In the genomic region with DNA sequence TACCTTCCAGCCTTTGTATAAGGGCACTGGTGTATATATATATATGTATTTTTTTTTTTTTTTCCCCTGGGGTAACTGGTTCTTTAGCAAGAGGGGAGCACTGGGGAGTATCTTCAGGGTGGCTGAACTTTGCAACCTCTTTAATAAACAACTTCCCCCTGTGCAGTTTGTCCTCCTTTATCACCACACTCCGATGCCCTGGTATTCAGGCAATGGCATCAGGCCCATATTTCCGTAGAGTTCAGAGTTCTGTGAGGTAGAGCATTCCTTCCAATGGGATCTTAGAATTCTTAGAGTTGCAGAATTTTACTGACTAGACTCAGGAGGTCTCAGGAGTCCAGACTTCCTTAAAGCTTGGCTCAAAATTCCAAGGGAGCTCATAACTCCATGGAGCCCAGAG, we compare ENCODE assay signal across 32 cellular contexts. TPM values are rescaled to one million over a fixed set of nuclear protein-coding genes. Genes with fewer than 3 reads are reported as not detected.
"Had no signal": no experiment of that assay in that cellular context is flagged by ENCODE, and none has a peak within 500 bp of the region (broad histone marks: within the 10 kb centered on the region; RNA-seq: fewer than 3 reads in every experiment).

No MANE protein-coding gene starts in this region.

- H3K9me3 ChIP-seq: MG63 had no signal

- H3K4me3 ChIP-seq: cardiac muscle cell, MG63 had no signal

- H3K27me3 ChIP-seq: brain microvascular endothelial cell, cardiac muscle cell, MG63 had no signal

- H3K27ac ChIP-seq: brain microvascular endothelial cell, cardiac muscle cell, RWPE1, WERI-Rb-1 had no signal

- ATAC-seq: activated CD4-positive, alpha-beta T cell treated with anti-CD3 and anti-CD28 coated beads for 36 hours; activated T-helper 17 cell treated with anti-CD3 and anti-CD28 coated beads, Interleukin-2, amount 50 U/mL, for 72 hours; Panc1; T-helper 17 cell had no signal

- H3K36me3 ChIP-seq: brain microvascular endothelial cell, cardiac muscle cell, MG63, WERI-Rb-1 had no signal

- DNase-seq: activated CD4-positive, alpha-beta memory T cell treated with anti-CD3 and anti-CD28 coated beads, Interleukin-2, amount 10 ng/mL, durations not matched to agents 7 days and 5 days; activated CD4-positive, alpha-beta T cell treated with anti-CD3 and anti-CD28 coated beads for 36 hours; activated CD4-positive, alpha-beta T cell treated with anti-CD3 and anti-CD28 coated beads, Interleukin-2, amount 50 U/mL, for 1 hour; activated gamma-delta T cell; activated naive CD4-positive, alpha-beta T cell treated with anti-CD3 and anti-CD28 coated beads for 36 hours; activated T-cell treated with anti-CD3 and anti-CD28 coated beads for 4 hours; activated T-cell treated with anti-CD3 and anti-CD28 coated beads, Interleukin-2, amount 50 U/mL, for 48 hours; brain microvascular endothelial cell; MG63; MV-4-11; NCI-H1092 treated with DMSO at 0.1 percent for 48 hours; NCI-H1417 treated with DMSO at 0.1 percent for 48 hours; NCI-H1694; NCI-H2029; NCI-H2107; NCI-H2171 treated with DMSO at 0.1 percent for 48 hours; NCI-H345; NCI-H510A; NCI-H526 treated with DMSO at 0.1 percent for 48 hours; NCI-H82; NK-92 treated with Interleukin-12 subunit alpha and Interleukin-12 subunit beta, amount 100 ng/mL, for 24 hours; OCI-M1; Right ventricle myocardium superior; T-helper 17 cell; T-helper 9 cell; WERI-Rb-1 had no signal

RNA-seq across cellular contexts. Expression of a gene that starts 24.6 kb away (rescaled TPM):
- total RNA-seq: activated CD4-positive, alpha-beta memory T cell treated with anti-CD3 and anti-CD28 coated beads, Interleukin-2, amount 10 ng/mL, durations not matched to agents 7 days and 5 days; activated CD4-positive, alpha-beta T cell treated with anti-CD3 and anti-CD28 coated beads for 36 hours; activated CD8-positive, alpha-beta memory T cell treated with anti-CD3 and anti-CD28 coated beads for 36 hours; activated naive CD4-positive, alpha-beta T cell treated with anti-CD3 and anti-CD28 coated beads for 36 hours; Right ventricle myocardium superior; SK-MEL-5; T-helper 17 cell had no signal
